Comparison of ENCODE assay signal across 6 cellular contexts in the genomic region with DNA sequence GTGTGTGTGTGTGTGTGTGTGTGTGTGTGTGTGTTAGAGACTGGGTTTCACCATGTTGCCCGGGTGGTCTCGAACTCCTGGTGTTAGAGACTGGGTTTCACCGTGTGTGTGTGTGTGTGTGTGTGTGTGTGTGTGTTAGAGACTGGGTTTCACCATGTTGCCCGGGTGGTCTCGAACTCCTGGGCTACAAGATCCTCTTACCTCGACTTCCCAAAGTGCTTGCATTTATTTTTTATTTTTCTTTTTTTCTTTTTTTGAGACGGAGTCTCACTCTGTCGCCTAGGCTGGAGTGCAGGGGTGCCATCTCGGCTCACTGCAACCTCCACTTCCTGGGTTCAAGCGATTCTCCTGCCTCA. TPM values are rescaled to one million over a fixed set of nuclear protein-coding genes. Genes with fewer than 3 reads are reported as not detected.
DNase-seq lines count a peak whose midpoint lies in the region; ATAC-seq and TF ChIP-seq lines count a peak whose summit lies in the region.
"Not testable (repeated sequence)": the region's sequence is repeated elsewhere in the genome, so short reads cannot be mapped to it uniquely, and the experiment has no call there.

No MANE protein-coding gene starts in this region.

- H3K18ac ChIP-seq in mesenchymal stem cell (ENCODE audit: low read depth in 1 of 2, low read length in 2 of 2) = peak overlapping the region in 1 of 2 experiments; percentile 95

- not testable (repeated sequence) for H3K9me3 Mint-ChIP-seq in activated T-helper 17 cell treated with anti-CD3 and anti-CD28 coated beads, Interleukin-2, amount 50 U/mL, for 72 hours; endothelial cell (ENCODE audit: unreplicated experiment)

- H3K4me1 ChIP-seq in MM.1S (ENCODE audit: low read length) = not testable (repeated sequence)
- H3K4me1 ChIP-seq in mesenchymal stem cell (ENCODE audit: control insufficient read depth, insufficient read depth, low read depth, low read length) = peaks cover 24% of the 10 kb centered on the region
- H3K4me1 ChIP-seq in skeletal muscle satellite cell (ENCODE audit: control insufficient read depth, insufficient read depth, low read length) = peaks cover 16% of the 10 kb centered on the region

- H3K27ac Mint-ChIP-seq in activated T-helper 17 cell treated with anti-CD3 and anti-CD28 coated beads, Interleukin-2, amount 50 U/mL, for 72 hours = peak overlapping the region; percentile 84
- H3K27ac Mint-ChIP-seq in endothelial cell (ENCODE audit: unreplicated experiment) = peak overlapping the region; percentile 52

- ATAC-seq in activated T-helper 17 cell treated with anti-CD3 and anti-CD28 coated beads, Interleukin-2, amount 50 U/mL, for 72 hours (replicated peaks) = not testable (repeated sequence)

- peak overlapping the region; percentile 59 for H3K4me3 ChIP-seq in BJ (ENCODE audit: low read depth, low read length)
- H3K4me3 ChIP-seq in MM.1S (ENCODE audit: low read length) = peak overlapping the region; percentile 87
- H3K4me3 ChIP-seq in mesenchymal stem cell (ENCODE audit: insufficient read depth in 1 of 2, low read depth in 1 of 2, low read length in 2 of 2) = peak overlapping the region in 1 of 2 experiments; percentile 86
- H3K4me3 ChIP-seq in skeletal muscle satellite cell (ENCODE audit: low read length) = peak overlapping the region; percentile 87

- H3K4ac ChIP-seq in mesenchymal stem cell (ENCODE audit: low read depth in 1 of 2, low read length in 2 of 2) = not testable (repeated sequence)

- H3F3A ChIP-seq in MM.1S (ENCODE audit: insufficient read depth, low read length) = not testable (repeated sequence)

- not testable (repeated sequence) for H3K23ac ChIP-seq in mesenchymal stem cell (ENCODE audit: low read length in 2 of 2)

- TF ChIP-seq CTCF in BJ (IDR thresholded peaks at IDR 0.05; ENCODE audit: insufficient read depth, low read depth, low read length); MM.1S (IDR thresholded peaks at IDR 0.05; ENCODE audit: low read length); endothelial cell (IDR thresholded peaks at IDR 0.05; ENCODE audit: unreplicated experiment): not testable (repeated sequence)

- CTCF ChIA-PET in BJ (lab: Yijun Ruan, JAX) = not testable (repeated sequence)

- H3K4me2 ChIP-seq in MM.1S (ENCODE audit: low read depth, low read length) = peak overlapping the region; percentile 93; the same call in 1 of the 2 replicates
- peak overlapping the region; percentile 76 for H3K4me2 ChIP-seq in mesenchymal stem cell (ENCODE audit: low read length, poor library complexity, severe bottlenecking)
- H3K4me2 ChIP-seq in skeletal muscle satellite cell (ENCODE audit: low read length) = peak overlapping the region; percentile 91

- not testable (repeated sequence) for H3K27me3 Mint-ChIP-seq in activated T-helper 17 cell treated with anti-CD3 and anti-CD28 coated beads, Interleukin-2, amount 50 U/mL, for 72 hours; endothelial cell (ENCODE audit: unreplicated experiment)

- H2AFZ ChIP-seq in MM.1S (ENCODE audit: low read length) (peak overlapping the region; percentile 93), mesenchymal stem cell (ENCODE audit: low read depth, low read length) (peak overlapping the region; percentile 79)

- not testable (repeated sequence) for H2BK15ac ChIP-seq in mesenchymal stem cell (ENCODE audit: low read depth, poor library complexity, severe bottlenecking)

- not testable (repeated sequence) for H3K27ac ChIP-seq in MM.1S (ENCODE audit: low read length); mesenchymal stem cell (ENCODE audit: low read length, poor library complexity, severe bottlenecking)

- not testable (repeated sequence) for H3K9me3 ChIP-seq in MM.1S (replicated peaks; ENCODE audit: insufficient read depth, low read length); mesenchymal stem cell (ENCODE audit: control insufficient read depth, low read length); skeletal muscle satellite cell (replicated peaks; ENCODE audit: low read length)

- POLR2A ChIA-PET in BJ (lab: Charles Lee) = not testable (repeated sequence)

- H3K27me3 ChIP-seq in BJ (ENCODE audit: control insufficient read depth, insufficient read depth, low read length); MM.1S (replicated peaks; ENCODE audit: insufficient read depth, low read length); mesenchymal stem cell (ENCODE audit: control insufficient read depth in 1 of 2, insufficient read depth in 1 of 2, low read length in 2 of 2); skeletal muscle satellite cell (ENCODE audit: control insufficient read depth, insufficient read depth, low read length): not testable (repeated sequence)

- H4K8ac ChIP-seq in mesenchymal stem cell (ENCODE audit: low read length) = peak overlapping the region; percentile 54

- not testable (repeated sequence) for H2BK120ac ChIP-seq in mesenchymal stem cell (ENCODE audit: low read depth, low read length)

- DNase-seq in BJ (ENCODE audit: low read depth); MM.1S; endothelial cell (ENCODE audit: low spot score); mesenchymal stem cell: not testable (repeated sequence)

- H2BK12ac ChIP-seq in mesenchymal stem cell (ENCODE audit: low read length in 2 of 2) = peak overlapping the region in 1 of 2 experiments; percentile 89

- peaks cover 47% of the 10 kb centered on the region for H3K79me2 ChIP-seq in MM.1S (ENCODE audit: low read length)

- not testable (repeated sequence) for H2BK5ac ChIP-seq in mesenchymal stem cell (ENCODE audit: low read depth, low read length, poor library complexity, severe bottlenecking)

- H3K9me2 ChIP-seq in MM.1S (replicated peaks; ENCODE audit: insufficient read depth, low read length) = not testable (repeated sequence)

- not testable (repeated sequence) for H3K14ac ChIP-seq in mesenchymal stem cell (ENCODE audit: low read length in 2 of 2)

- not testable (repeated sequence) for H4K91ac ChIP-seq in mesenchymal stem cell (ENCODE audit: low read length)

- H3K4me1 Mint-ChIP-seq in activated T-helper 17 cell treated with anti-CD3 and anti-CD28 coated beads, Interleukin-2, amount 50 U/mL, for 72 hours = peaks cover 44% of the 10 kb centered on the region
- H3K4me1 Mint-ChIP-seq in endothelial cell (ENCODE audit: unreplicated experiment) = peaks cover 16% of the 10 kb centered on the region

- peak overlapping the region; percentile 89 for H3K4me3 Mint-ChIP-seq in activated T-helper 17 cell treated with anti-CD3 and anti-CD28 coated beads, Interleukin-2, amount 50 U/mL, for 72 hours
- H3K4me3 Mint-ChIP-seq in endothelial cell (ENCODE audit: unreplicated experiment) = peak overlapping the region; percentile 82

- 90% methylated on average over 10 of the region's 10 CpGs for WGBS in mesenchymal stem cell

- H3K79me1 ChIP-seq in mesenchymal stem cell (replicated peaks; ENCODE audit: low read length, poor library complexity, severe bottlenecking) = not testable (repeated sequence)

- peaks cover 34% of the 10 kb centered on the region for H3K36me3 Mint-ChIP-seq in activated T-helper 17 cell treated with anti-CD3 and anti-CD28 coated beads, Interleukin-2, amount 50 U/mL, for 72 hours (ENCODE audit: low read depth)
- peaks cover 16% of the 10 kb centered on the region for H3K36me3 Mint-ChIP-seq in endothelial cell (ENCODE audit: low read depth, unreplicated experiment)

- H2AK5ac ChIP-seq in mesenchymal stem cell (ENCODE audit: low read length, severe bottlenecking) = not testable (repeated sequence)

- H3K9ac ChIP-seq in MM.1S (ENCODE audit: low read length) (peak overlapping the region; percentile 57; the same call in 1 of the 2 replicates), mesenchymal stem cell (ENCODE audit: low read length) (peak overlapping the region; percentile 88), skeletal muscle satellite cell (ENCODE audit: low read depth, low read length) (peak overlapping the region; percentile 81)

- H4K20me1 ChIP-seq in MM.1S (ENCODE audit: insufficient read depth, low read length) = peaks cover 13% of the 10 kb centered on the region

- not testable (repeated sequence) for H3K36me3 ChIP-seq in BJ (ENCODE audit: control insufficient read depth, insufficient read depth, low read length); MM.1S (replicated peaks; ENCODE audit: insufficient read depth, low read length); skeletal muscle satellite cell (ENCODE audit: insufficient read depth, low read length)
- peaks cover 3 to 10% of the 10 kb centered on the region in 2 experiments for H3K36me3 ChIP-seq in mesenchymal stem cell (ENCODE audit: control insufficient read depth in 1 of 2, insufficient read depth in 2 of 2, low read depth in 1 of 2, low read length in 2 of 2)

RNA-seq across cellular contexts. Expression of a gene that starts 0.6 kb away (rescaled TPM):
- 19.0 and 26.4 TPM in 2 replicates for polyA plus RNA-seq in BJ (2011; rRNA removed)
- polyA minus RNA-seq in BJ (2011; rRNA and poly(A)+ RNA removed) = 18.8 and 20.7 TPM in 2 replicates
- total RNA-seq in activated T-helper 17 cell treated with anti-CD3 and anti-CD28 coated beads, Interleukin-2, amount 50 U/mL, for 72 hours = 100 to 1,000 TPM in 1 of 2 donors, 10 to 100 TPM in 1; 87.2 to 138 TPM
- total RNA-seq in endothelial cell (ENCODE audit: unreplicated experiment) = 65.1 TPM
- 22.6 TPM for polyA plus RNA-seq in mesenchymal stem cell (2013, experiment 1 of 2)
- 23.2 TPM for polyA plus RNA-seq in mesenchymal stem cell (2013, experiment 2 of 2)
- 18.0 and 21.0 TPM in 2 replicates for total RNA-seq in skeletal muscle satellite cell (2012; rRNA removed)

RNA-seq across cellular contexts. Expression of a gene that starts 46.3 kb away (rescaled TPM):
- polyA plus RNA-seq in BJ (2011; rRNA removed) = 27.8 and 28.8 TPM in 2 replicates
- 34.6 and 42.7 TPM in 2 replicates for polyA minus RNA-seq in BJ (2011; rRNA and poly(A)+ RNA removed)
- 10 to 100 TPM; 23.1 to 25.3 TPM for total RNA-seq in activated T-helper 17 cell treated with anti-CD3 and anti-CD28 coated beads, Interleukin-2, amount 50 U/mL, for 72 hours
- total RNA-seq in endothelial cell (ENCODE audit: unreplicated experiment) = 14.1 TPM
- polyA plus RNA-seq in mesenchymal stem cell (2013, experiment 1 of 2) = 9.8 TPM
- polyA plus RNA-seq in mesenchymal stem cell (2013, experiment 2 of 2) = 9.5 TPM
- total RNA-seq in skeletal muscle satellite cell (2012; rRNA removed) = 33.0 and 37.3 TPM in 2 replicates

RNA-seq across cellular contexts. Expression of a gene that starts 46.6 kb away (rescaled TPM):
- 61.4 and 78.9 TPM in 2 replicates for polyA plus RNA-seq in BJ (2011; rRNA removed)
- polyA minus RNA-seq in BJ (2011; rRNA and poly(A)+ RNA removed) = 31.1 and 39.0 TPM in 2 replicates
- 10 to 100 TPM; 42.1 to 58.2 TPM for total RNA-seq in activated T-helper 17 cell treated with anti-CD3 and anti-CD28 coated beads, Interleukin-2, amount 50 U/mL, for 72 hours
- 89.1 TPM for total RNA-seq in endothelial cell (ENCODE audit: unreplicated experiment)
- polyA plus RNA-seq in mesenchymal stem cell (2013, experiment 1 of 2) = 28.8 TPM
- polyA plus RNA-seq in mesenchymal stem cell (2013, experiment 2 of 2) = 30.8 TPM
- 44.1 and 88.2 TPM in 2 replicates for total RNA-seq in skeletal muscle satellite cell (2012; rRNA removed)

RNA-seq across cellular contexts. Expression of a gene that starts 57.9 kb away (rescaled TPM):
- polyA plus RNA-seq in BJ (2011; rRNA removed) = 22.5 and 31.2 TPM in 2 replicates
- polyA minus RNA-seq in BJ (2011; rRNA and poly(A)+ RNA removed) = 21.3 and 32.3 TPM in 2 replicates
- total RNA-seq in activated T-helper 17 cell treated with anti-CD3 and anti-CD28 coated beads, Interleukin-2, amount 50 U/mL, for 72 hours = 10 to 100 TPM; 21.2 to 29.4 TPM
- total RNA-seq in endothelial cell (ENCODE audit: unreplicated experiment) = 10.1 TPM
- 14.8 TPM for polyA plus RNA-seq in mesenchymal stem cell (2013, experiment 1 of 2)
- 12.9 TPM for polyA plus RNA-seq in mesenchymal stem cell (2013, experiment 2 of 2)
- 13.8 and 17.0 TPM in 2 replicates for total RNA-seq in skeletal muscle satellite cell (2012; rRNA removed)
